ENCODE assay signal across 20 cellular contexts in genomic region chr12:6987956-6988573, GRCh38. TPM values are rescaled to one million over a fixed set of nuclear protein-coding genes. Genes with fewer than 3 reads are reported as not detected.
DNase-seq lines count a peak whose midpoint lies in the region; TF ChIP-seq lines count a peak whose summit lies in the region.
"Had no signal": no experiment of that assay in that cellular context is flagged by ENCODE, and none has a peak within 500 bp of the region (broad histone marks: within the 10 kb centered on the region; RNA-seq: fewer than 3 reads in every experiment).

No MANE protein-coding gene starts in this region.

- no peak overlapping the region for H3K4me3 ChIP-seq in colonic mucosa
- H3K4me3 ChIP-seq in transverse colon: no peak overlapping the region
- H3K4me3 ChIP-seq: coronary artery had no signal

- H3K9me3 ChIP-seq in colonic mucosa: no peaks in the 10 kb centered on the region
- H3K9me3 ChIP-seq in transverse colon: no peaks in the 10 kb centered on the region

- in situ Hi-C loops in transverse colon (cut with MboI; ENCODE audit: low pct_ligation_motif_present in 1 of 4, low pct_unique_long_range_greater_than_20kb in 1 of 4, low sequenced_read_pairs in 3 of 4): no loop called here

- H3K4me1 ChIP-seq in colonic mucosa (peaks cover 4% of the 10 kb centered on the region), transverse colon (peaks cover 4 to 27% (median 18%) of the 10 kb centered on the region in 4 donors)

- no peak for TF ChIP-seq EP300 in transverse colon (IDR thresholded peaks at IDR 0.05; ENCODE audit: low read depth)

- no peak for TF ChIP-seq POLR2A in transverse colon (IDR thresholded peaks at IDR 0.05)

- no peaks in the 10 kb centered on the region for H3K9me3 Mint-ChIP-seq in mesothelial cell of epicardium
- H3K9me3 Mint-ChIP-seq: activated CD8-positive, alpha-beta T cell treated with anti-CD3 and anti-CD28 coated beads for 36 hours; activated T-helper 2 cell treated with anti-CD3 and anti-CD28 coated beads, Interferon-gamma antibody, Interleukin-2, Interleukin-4, amounts not matched to agents 10 μg/mL and 5 μg/mL and 100 μg/mL, durations not matched to agents 14 hours and 24 hours and 36 hours; CD14-positive monocyte; IgD-negative memory B cell; nephron progenitor cell had no signal

- H3K36me3 Mint-ChIP-seq in mesothelial cell of epicardium: peaks cover 15% of the 10 kb centered on the region
- H3K36me3 Mint-ChIP-seq: IgD-negative memory B cell had no signal

- intact Hi-C loops in colonic mucosa (cut with DNase I): no loop called here
- intact Hi-C loops in transverse colon (cut with DNase I; ENCODE audit: low total_unique reads): no loop called here

- TF ChIP-seq CTCF in colonic mucosa (IDR thresholded peaks at IDR 0.05) (no peak), mesothelial cell of epicardium (IDR thresholded peaks at IDR 0.05; ENCODE audit: unreplicated experiment) (no peak), transverse colon (IDR thresholded peaks at IDR 0.05) (no peak)

- no peaks in the 10 kb centered on the region for H3K36me3 ChIP-seq in colonic mucosa
- no peaks in the 10 kb centered on the region for H3K36me3 ChIP-seq in transverse colon

- no peaks in the 10 kb centered on the region for H3K27me3 Mint-ChIP-seq in mesothelial cell of epicardium (ENCODE audit: low read depth)
- H3K27me3 Mint-ChIP-seq: activated CD8-positive, alpha-beta T cell treated with anti-CD3 and anti-CD28 coated beads for 36 hours; IgD-negative memory B cell had no signal

- H3K27ac ChIP-seq in colonic mucosa: peak overlapping the region; percentile 41
- peak overlapping the region; percentile 71 to 81 (median 78) for H3K27ac ChIP-seq in transverse colon
- H3K27ac ChIP-seq: coronary artery had no signal

- H3K4me1 Mint-ChIP-seq in mesothelial cell of epicardium: no peaks in the 10 kb centered on the region
- H3K4me1 Mint-ChIP-seq: CD14-positive monocyte, nephron progenitor cell had no signal

- WGBS in transverse colon (ENCODE audit: low coverage in 1 of 2), 2 donors: 44 to 46% methylated on average over 9 to 11 of the region's 11 CpGs

- no peak overlapping the region for H3K4me3 Mint-ChIP-seq in mesothelial cell of epicardium
- H3K4me3 Mint-ChIP-seq: activated CD8-positive, alpha-beta T cell treated with anti-CD3 and anti-CD28 coated beads for 36 hours; CD14-positive monocyte; IgD-negative memory B cell; nephron progenitor cell had no signal

- no peaks in the 10 kb centered on the region for H3K27me3 ChIP-seq in colonic mucosa
- H3K27me3 ChIP-seq in transverse colon: no peaks in the 10 kb centered on the region

- DNase-seq in NCI-H2029 treated with DMSO at 0.1 percent for 48 hours (lab: John Stamatoyannopoulos, UW) (peak; percentile 81), colonic mucosa (peak; percentile 71), mesothelial cell of epicardium (ENCODE audit: low spot score in 2 of 2, unreplicated experiment in 2 of 2) (no peak), transverse colon (peak; percentile 62), Ammon's horn (ENCODE audit: low spot score) (no peak)
- no peak for DNase-seq in stimulated activated CD4-positive, alpha-beta T cell treated with anti-CD3 and anti-CD28 coated beads, Interleukin-4, amount 100 ng/mL, for 4 hours
- DNase-seq in activated CD8-positive, alpha-beta memory T cell treated with anti-CD3 and anti-CD28 coated beads for 24 hours: no peak
- DNase-seq: activated CD8-positive, alpha-beta T cell treated with anti-CD3 and anti-CD28 coated beads for 36 hours; EL; hippocampal formation; left cardiac atrium; NCI-H1105; nephron progenitor cell; right cardiac atrium; stimulated activated CD4-positive, alpha-beta T cell treated with anti-CD3 and anti-CD28 coated beads, Interleukin-4, amount 100 ng/mL, for 1 hour had no signal

- peak overlapping the region; percentile 59 for H3K27ac Mint-ChIP-seq in mesothelial cell of epicardium
- H3K27ac Mint-ChIP-seq: activated CD8-positive, alpha-beta T cell treated with anti-CD3 and anti-CD28 coated beads for 36 hours; activated T-helper 2 cell treated with anti-CD3 and anti-CD28 coated beads, Interferon-gamma antibody, Interleukin-2, Interleukin-4, amounts not matched to agents 10 μg/mL and 5 μg/mL and 100 μg/mL, durations not matched to agents 14 hours and 24 hours and 36 hours; nephron progenitor cell had no signal

- H3K9ac ChIP-seq in colonic mucosa (ENCODE audit: low read depth in 2 of 2, low read length in 2 of 2): peak overlapping the region in 1 of 2 donors; percentile 43

RNA-seq across cellular contexts. Expression of gene EMG1, which starts 17.4 kb away (rescaled TPM):
- 10 to 100 TPM; 27.2 to 62.3 TPM for total RNA-seq in colonic mucosa
- total RNA-seq in mesothelial cell of epicardium: 31.6 to 37.7 TPM (median 33.5 TPM) in 3 replicates
- 10 to 100 TPM in 3 of 4 donors, 1 to 10 TPM in 1; 5.6 to 30.6 (median 26.6) TPM for total RNA-seq in transverse colon

RNA-seq across cellular contexts. Expression of gene PHB2, which starts 17.6 kb away (rescaled TPM):
- total RNA-seq in colonic mucosa (100 to 1,000 TPM; 233 to 323 TPM), mesothelial cell of epicardium (221 to 229 TPM (median 224 TPM) in 3 replicates), transverse colon (100 to 1,000 TPM; 196 to 402 (median 263) TPM)

RNA-seq across cellular contexts. Expression of gene LPCAT3, which starts 30.2 kb away (rescaled TPM):
- total RNA-seq in colonic mucosa: 10 to 100 TPM; 71.8 to 77.9 TPM
- total RNA-seq in mesothelial cell of epicardium: 44.6 to 45.9 TPM (median 45.1 TPM) in 3 replicates
- total RNA-seq in transverse colon: 100 to 1,000 TPM in 3 of 4 donors, 10 to 100 TPM in 1; 56.1 to 271 (median 111) TPM

RNA-seq across cellular contexts. Expression of gene PTPN6, which starts 36.9 kb away (rescaled TPM):
- total RNA-seq in colonic mucosa (10 to 100 TPM; 44.8 to 48.1 TPM), mesothelial cell of epicardium (21.6 to 26.2 TPM (median 23.6 TPM) in 3 replicates), transverse colon (10 to 100 TPM; 21.7 to 49.0 (median 36.1) TPM)
- total RNA-seq: fibroblast of lung had no signal

RNA-seq across cellular contexts. Expression of gene C12orf57, which starts 44.2 kb away (rescaled TPM):
- total RNA-seq in colonic mucosa: 100 to 1,000 TPM; 114 to 206 TPM
- 203 to 215 TPM (median 204 TPM) in 3 replicates for total RNA-seq in mesothelial cell of epicardium
- 100 to 1,000 TPM; 303 to 452 (median 386) TPM for total RNA-seq in transverse colon

Comparison
In these comparisons a context has a peak if more than half of its experiments do, and no peak if none do; other contexts are left out.
1. DNase-seq: peak in NCI-H2029 treated with DMSO at 0.1 percent for 48 hours (single experiment), colonic mucosa (single experiment) and transverse colon (single experiment); none in mesothelial cell of epicardium (0 of 2), stimulated activated CD4-positive, alpha-beta T cell treated with anti-CD3 and anti-CD28 coated beads, Interleukin-4, amount 100 ng/mL, for 4 hours (0 of 2), Ammon's horn (single experiment) and activated CD8-positive, alpha-beta memory T cell treated with anti-CD3 and anti-CD28 coated beads for 24 hours (single experiment).